ENCODE assay signal across 11 cellular contexts in genomic region chr10:11901454-11902431, GRCh38.
DNase-seq lines count a peak whose midpoint lies in the region; ATAC-seq and TF ChIP-seq lines count a peak whose summit lies in the region.
"Had no signal": no experiment of that assay in that cellular context is flagged by ENCODE, and none has a peak within 500 bp of the region (broad histone marks: within the 10 kb centered on the region; RNA-seq: fewer than 3 reads in every experiment).

No MANE protein-coding gene starts in this region.

- peak overlapping the region in 1 of 9 donors; percentile 21 for H3K27ac Mint-ChIP-seq in naive thymus-derived CD4-positive, alpha-beta T cell
- H3K27ac Mint-ChIP-seq: activated CD4-positive, alpha-beta T cell treated with anti-CD3 and anti-CD28 coated beads for 36 hours had no signal

- peak; percentile 12 for TF ChIP-seq POLR2A in right lobe of liver (IDR thresholded peaks at IDR 0.05)

- 55% methylated on average over 19 of the region's 29 CpGs for WGBS in right lobe of liver (ENCODE audit: insufficient coverage, low coverage, low lambda C conversion rate, missing lambda C conversion rate)

- H3K36me3 ChIP-seq in right lobe of liver = no peaks in the 10 kb centered on the region
- H3K36me3 ChIP-seq in naive thymus-derived CD4-positive, alpha-beta T cell (ENCODE audit: control insufficient read depth in 2 of 3, insufficient read depth in 3 of 3, low read length in 3 of 3) = no peaks in the 10 kb centered on the region

- peaks cover 7% of the 10 kb centered on the region for H3K27me3 Mint-ChIP-seq in activated T-cell treated with anti-CD3 and anti-CD28 coated beads, Interleukin-2, amount 50 U/mL, for 4 hours (ENCODE audit: low read depth)
- no peaks in the 10 kb centered on the region for H3K27me3 Mint-ChIP-seq in naive thymus-derived CD4-positive, alpha-beta T cell
- H3K27me3 Mint-ChIP-seq: activated CD4-positive, alpha-beta T cell treated with anti-CD3 and anti-CD28 coated beads for 36 hours had no signal

- TF ChIP-seq CTCF in cardiac fibroblast (IDR thresholded peaks at IDR 0.05; ENCODE audit: low read depth, low read length) = no peak
- no peak for TF ChIP-seq CTCF in right lobe of liver (IDR thresholded peaks at IDR 0.05)

- no peaks in the 10 kb centered on the region for H3K36me3 Mint-ChIP-seq in activated T-cell treated with anti-CD3 and anti-CD28 coated beads, Interleukin-2, amount 50 U/mL, for 4 hours (ENCODE audit: insufficient read depth)
- no peaks in the 10 kb centered on the region for H3K36me3 Mint-ChIP-seq in naive thymus-derived CD4-positive, alpha-beta T cell

- no peaks in the 10 kb centered on the region for H3K9me3 ChIP-seq in right lobe of liver
- H3K9me3 ChIP-seq in naive thymus-derived CD4-positive, alpha-beta T cell (ENCODE audit: control insufficient read depth in 2 of 3, low read length in 3 of 3) = no peaks in the 10 kb centered on the region

- H3K9me3 Mint-ChIP-seq in activated T-cell treated with anti-CD3 and anti-CD28 coated beads, Interleukin-2, amount 50 U/mL, for 4 hours = no peaks in the 10 kb centered on the region
- H3K9me3 Mint-ChIP-seq in naive thymus-derived CD4-positive, alpha-beta T cell = no peaks in the 10 kb centered on the region

- H3K4me3 ChIP-seq in cardiac fibroblast (replicated peaks in 1 of 2; ENCODE audit: low read depth in 2 of 2, low read length in 2 of 2) (no peak overlapping the region), right lobe of liver (no peak overlapping the region)
- H3K4me3 ChIP-seq in naive thymus-derived CD4-positive, alpha-beta T cell (ENCODE audit: low read length) = no peak overlapping the region

- H3K4me1 Mint-ChIP-seq in activated T-cell treated with anti-CD3 and anti-CD28 coated beads, Interleukin-2, amount 50 U/mL, for 4 hours (ENCODE audit: low read depth) = no peaks in the 10 kb centered on the region
- H3K4me1 Mint-ChIP-seq in naive thymus-derived CD4-positive, alpha-beta T cell = peaks cover 0 to 2% (median 0%) of the 10 kb centered on the region in 7 donors
- H3K4me1 Mint-ChIP-seq: activated CD4-positive, alpha-beta T cell treated with anti-CD3 and anti-CD28 coated beads for 36 hours had no signal

- peak; percentile 64 to 88 (median 70) for ATAC-seq in right lobe of liver
- no peak for ATAC-seq in activated T-cell treated with anti-CD3 and anti-CD28 coated beads, Interleukin-2, amount 50 U/mL, for 4 hours
- ATAC-seq in naive thymus-derived CD4-positive, alpha-beta T cell = no peak
- ATAC-seq in HG02798 (IDR thresholded peaks at IDR 0.05; ENCODE audit: poor library complexity, unreplicated experiment) = no peak
- ATAC-seq: activated CD4-positive, alpha-beta T cell treated with anti-CD3 and anti-CD28 coated beads for 36 hours had no signal

- intact Hi-C loops in right lobe of liver (cut with DNase I) = no loop called here
- intact Hi-C loops in naive thymus-derived CD4-positive, alpha-beta T cell (cut with micrococcal nuclease) = no loop called here

- DNase-seq in CMK (ENCODE audit: low read depth) (peak; percentile 68), MV-4-11 (lab: John Stamatoyannopoulos, UW) (peak; percentile 41), cardiac fibroblast (ENCODE audit: low read depth in 2 of 2) (peak; percentile 12 to 30), right lobe of liver (peak; percentile 76 to 92 (median 85)), SKM-1 (lab: John Stamatoyannopoulos, UW; ENCODE audit: unreplicated experiment) (no peak)
- no peak for DNase-seq in activated T-cell treated with anti-CD3 and anti-CD28 coated beads, Interleukin-2, amount 50 U/mL, for 4 hours
- DNase-seq in naive thymus-derived CD4-positive, alpha-beta T cell = no peak
- DNase-seq: activated CD4-positive, alpha-beta T cell treated with anti-CD3 and anti-CD28 coated beads for 36 hours; activated T-cell treated with anti-CD3 and anti-CD28 coated beads, Interleukin-2, amount 50 U/mL, for 48 hours; AML-193 had no signal

- CTCF ChIA-PET in naive thymus-derived CD4-positive, alpha-beta T cell (lab: Charles Lee) = no interaction called here

- H3K4me3 Mint-ChIP-seq in activated T-cell treated with anti-CD3 and anti-CD28 coated beads, Interleukin-2, amount 50 U/mL, for 4 hours = no peak overlapping the region
- no peak overlapping the region for H3K4me3 Mint-ChIP-seq in naive thymus-derived CD4-positive, alpha-beta T cell
- H3K4me3 Mint-ChIP-seq: activated CD4-positive, alpha-beta T cell treated with anti-CD3 and anti-CD28 coated beads for 36 hours had no signal

- POLR2A ChIA-PET in naive thymus-derived CD4-positive, alpha-beta T cell (lab: Charles Lee) = no interaction called here

- no peaks in the 10 kb centered on the region for H3K27me3 ChIP-seq in right lobe of liver
- no peaks in the 10 kb centered on the region for H3K27me3 ChIP-seq in naive thymus-derived CD4-positive, alpha-beta T cell (ENCODE audit: control insufficient read depth in 2 of 2, insufficient read depth in 2 of 2, low read length in 2 of 2)

- peaks cover 0 to 34% (median 15%) of the 10 kb centered on the region in 4 donors for H3K4me1 ChIP-seq in right lobe of liver
- no peaks in the 10 kb centered on the region for H3K4me1 ChIP-seq in naive thymus-derived CD4-positive, alpha-beta T cell (ENCODE audit: control insufficient read depth in 2 of 2, insufficient read depth in 2 of 2, low read length in 2 of 2)

- H3K27ac ChIP-seq in right lobe of liver = peak overlapping the region; percentile 57 to 71 (median 66)
- H3K27ac ChIP-seq in naive thymus-derived CD4-positive, alpha-beta T cell (ENCODE audit: low read depth, low read length) = no peak overlapping the region

Comparison
In these comparisons a context has a peak if more than half of its experiments do, and no peak if none do; other contexts are left out.
1. DNase-seq: peak in CMK (single experiment), MV-4-11 (single experiment), cardiac fibroblast (2 of 2) and right lobe of liver (3 of 3); none in activated T-cell treated with anti-CD3 and anti-CD28 coated beads, Interleukin-2, amount 50 U/mL, for 4 hours (single experiment), naive thymus-derived CD4-positive, alpha-beta T cell (0 of 9) and SKM-1 (single experiment).
2. ATAC-seq: peak in right lobe of liver (4 of 4); none in activated T-cell treated with anti-CD3 and anti-CD28 coated beads, Interleukin-2, amount 50 U/mL, for 4 hours (0 of 2), naive thymus-derived CD4-positive, alpha-beta T cell (single experiment) and HG02798 (single experiment).